Comparison of ENCODE assay signal across 3 cellular contexts in the genomic region with DNA sequence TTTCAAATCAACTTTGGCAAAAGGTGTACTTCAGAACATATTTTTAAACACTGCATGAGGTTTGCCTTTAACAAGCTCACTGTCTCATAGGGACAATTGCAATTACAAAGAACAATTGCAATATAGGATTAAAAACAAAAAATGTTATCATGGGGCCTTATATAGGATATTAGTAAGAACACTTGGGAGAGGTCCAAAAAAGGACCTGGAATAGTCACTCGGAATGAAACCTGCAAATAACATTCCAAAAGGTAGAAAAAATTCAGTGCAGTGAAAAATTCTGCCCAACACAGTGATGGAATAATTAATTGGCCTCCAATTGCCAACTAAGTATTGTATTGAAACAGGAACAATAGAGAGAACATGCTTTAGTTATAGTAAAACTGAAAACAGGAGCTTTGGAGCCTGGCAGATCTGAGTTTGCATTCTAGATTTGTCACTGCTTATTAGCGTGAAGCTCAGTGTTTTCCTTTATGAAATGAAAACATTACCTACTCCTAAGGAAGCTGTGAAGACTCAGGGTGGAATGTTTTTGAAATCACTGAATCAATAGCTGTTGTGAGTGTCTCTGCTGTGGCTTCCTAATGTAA.
A peak's percentile ranks its signal among the peaks of the same experiment; 100 is the strongest.
TF ChIP-seq lines count a peak whose summit lies in the region.

No MANE protein-coding gene starts in this region.

TF ChIP-seq in endothelial cell of umbilical vein, 7 proteins besides CTCF, POLR2A, EP300 and RAD21:
- TF ChIP-seq EZH2 (IDR thresholded peaks at IDR 0.05; ENCODE audit: borderline replicate concordance, low read depth, low read length, severe bottlenecking) (no peak), FOS (IDR thresholded peaks at IDR 0.05; ENCODE audit: borderline replicate concordance, insufficient read depth, low read length) (no peak), GATA2 (IDR thresholded peaks at IDR 0.05; ENCODE audit: insufficient read depth, insufficient read length, low read depth, low read length) (peak; percentile 15)

TF ChIP-seq in SK-N-SH, 30 proteins besides CTCF, POLR2A, EP300 and RAD21:
- TF ChIP-seq FOSL2 (IDR thresholded peaks at IDR 0.05; ENCODE audit: borderline replicate concordance, low read depth): no peak
- TF ChIP-seq TAF1 (IDR thresholded peaks at IDR 0.05; ENCODE audit: borderline replicate concordance, low read depth, low read length): no peak
- no peak for TF ChIP-seq MEF2A (IDR thresholded peaks at IDR 0.05; ENCODE audit: borderline replicate concordance, low read depth)
- no peak for TF ChIP-seq SMC3 (IDR thresholded peaks at IDR 0.05; ENCODE audit: low read depth, low read length)
- TF ChIP-seq, protein P1, sequence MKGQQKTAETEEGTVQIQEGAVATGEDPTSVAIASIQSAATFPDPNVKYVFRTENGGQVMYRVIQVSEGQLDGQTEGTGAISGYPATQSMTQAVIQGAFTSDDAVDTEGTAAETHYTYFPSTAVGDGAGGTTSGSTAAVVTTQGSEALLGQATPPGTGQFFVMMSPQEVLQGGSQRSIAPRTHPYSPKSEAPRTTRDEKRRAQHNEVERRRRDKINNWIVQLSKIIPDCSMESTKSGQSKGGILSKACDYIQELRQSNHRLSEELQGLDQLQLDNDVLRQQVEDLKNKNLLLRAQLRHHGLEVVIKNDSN (IDR thresholded peaks at IDR 0.05; ENCODE audit: borderline replicate concordance, low read depth): no peak
- no peak for TF ChIP-seq RCOR1 (IDR thresholded peaks at IDR 0.05; ENCODE audit: low read length)
- no peak for TF ChIP-seq REST (IDR thresholded peaks at IDR 0.05; ENCODE audit: low read depth, low read length)
- TF ChIP-seq POLR2AphosphoS5 (IDR thresholded peaks at IDR 0.05; ENCODE audit: low read depth, low read length): no peak
- no peak for TF ChIP-seq YY1 (IDR thresholded peaks at IDR 0.05; ENCODE audit: low read depth)
- TF ChIP-seq NFIC (IDR thresholded peaks at IDR 0.05; ENCODE audit: borderline replicate concordance): no peak

TF ChIP-seq in HepG2, 621 proteins besides CTCF, POLR2A, EP300 and RAD21:
- TF ChIP-seq ZNF670 (CRISPR knock-in tag; IDR thresholded peaks at IDR 0.05; ENCODE audit: borderline replicate concordance): no peak
- TF ChIP-seq ZFAT (CRISPR knock-in tag; conservative IDR thresholded peaks at IDR 0.05): no peak
- TF ChIP-seq DZIP1 (CRISPR knock-in tag; IDR thresholded peaks at IDR 0.05): no peak
- TF ChIP-seq TP53 (CRISPR knock-in tag; conservative IDR thresholded peaks at IDR 0.05): no peak
- TF ChIP-seq REPIN1 (CRISPR knock-in tag; IDR thresholded peaks at IDR 0.05; ENCODE audit: borderline replicate concordance, low read depth): no peak
- TF ChIP-seq ATM (IDR thresholded peaks at IDR 0.05; ENCODE audit: borderline replicate concordance): no peak
- TF ChIP-seq HOXA3 (CRISPR knock-in tag; IDR thresholded peaks at IDR 0.05): no peak
- no peak for TF ChIP-seq DNMT3B (CRISPR knock-in tag; conservative IDR thresholded peaks at IDR 0.05)
- no peak for TF ChIP-seq U2AF1 (optimal IDR thresholded peaks at IDR 0.05; ENCODE audit: low read depth, low read length)
- no peak for TF ChIP-seq RFX3 (CRISPR knock-in tag; IDR thresholded peaks at IDR 0.05)
- TF ChIP-seq, protein P2, sequence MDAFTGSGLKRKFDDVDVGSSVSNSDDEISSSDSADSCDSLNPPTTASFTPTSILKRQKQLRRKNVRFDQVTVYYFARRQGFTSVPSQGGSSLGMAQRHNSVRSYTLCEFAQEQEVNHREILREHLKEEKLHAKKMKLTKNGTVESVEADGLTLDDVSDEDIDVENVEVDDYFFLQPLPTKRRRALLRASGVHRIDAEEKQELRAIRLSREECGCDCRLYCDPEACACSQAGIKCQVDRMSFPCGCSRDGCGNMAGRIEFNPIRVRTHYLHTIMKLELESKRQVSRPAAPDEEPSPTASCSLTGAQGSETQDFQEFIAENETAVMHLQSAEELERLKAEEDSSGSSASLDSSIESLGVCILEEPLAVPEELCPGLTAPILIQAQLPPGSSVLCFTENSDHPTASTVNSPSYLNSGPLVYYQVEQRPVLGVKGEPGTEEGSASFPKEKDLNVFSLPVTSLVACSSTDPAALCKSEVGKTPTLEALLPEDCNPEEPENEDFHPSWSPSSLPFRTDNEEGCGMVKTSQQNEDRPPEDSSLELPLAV (CRISPR knock-in tag; conservative IDR thresholded peaks at IDR 0.05; ENCODE audit: low read depth): no peak
- no peak for TF ChIP-seq KDM3A (CRISPR knock-in tag; IDR thresholded peaks at IDR 0.05; ENCODE audit: low read depth)
- no peak for TF ChIP-seq SALL2 (CRISPR knock-in tag; IDR thresholded peaks at IDR 0.05)
- TF ChIP-seq ZNF746 (CRISPR knock-in tag; IDR thresholded peaks at IDR 0.05): no peak
- no peak for TF ChIP-seq ZNF205 (CRISPR knock-in tag; IDR thresholded peaks at IDR 0.05)
- no peak for TF ChIP-seq ZNF572 (CRISPR knock-in tag; IDR thresholded peaks at IDR 0.05)
- TF ChIP-seq, protein P3, sequence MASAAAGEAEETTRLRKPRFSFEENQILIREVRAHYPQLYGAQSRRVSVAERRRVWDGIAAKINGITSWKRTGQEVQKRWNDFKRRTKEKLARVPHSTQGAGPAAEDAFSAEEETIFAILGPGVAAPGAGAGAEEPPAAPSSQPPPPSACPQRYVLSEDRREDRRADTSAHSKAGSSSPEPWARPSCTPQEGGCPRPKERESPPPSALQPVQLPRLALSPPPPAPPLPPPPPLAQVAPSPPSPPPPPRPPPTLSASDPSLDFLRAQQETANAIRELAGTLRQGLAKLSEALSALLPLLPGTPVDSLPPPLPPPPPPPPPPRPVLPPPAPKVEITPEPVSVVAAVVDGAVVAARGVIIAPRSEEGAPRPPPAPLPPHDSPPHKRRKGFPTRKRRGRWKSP (CRISPR knock-in tag; IDR thresholded peaks at IDR 0.05): no peak
